Comparison of ENCODE assay signal across 3 cellular contexts in genomic region chr7:71721742-71722141, GRCh38.
"Had no signal": no experiment of that assay in that cellular context is flagged by ENCODE, and none has a peak within 500 bp of the region (broad histone marks: within the 10 kb centered on the region; RNA-seq: fewer than 3 reads in every experiment).

No MANE protein-coding gene starts in this region.

- DNase-seq: GDM1, GF-D8 had no signal

- ATAC-seq: GM12878 had no signal

- H3K4me3 ChIP-seq: GM12878 had no signal
